28 cellular contexts compared by ENCODE assay signal in genomic region chr7:47643716-47644400, GRCh38.
"Had no signal": no experiment of that assay in that cellular context is flagged by ENCODE, and none has a peak within 500 bp of the region (broad histone marks: within the 10 kb centered on the region; RNA-seq: fewer than 3 reads in every experiment).

No MANE protein-coding gene starts in this region.

- H3K4me3 ChIP-seq: coronary artery, esophagus squamous epithelium, heart right ventricle, neural progenitor cell, prostate gland, right atrium auricular region, sigmoid colon, thoracic aorta, tibial nerve, upper lobe of left lung had no signal

- FAIRE-seq: endometrium, keratinocyte, urothelium cell line had no signal

- H3K27ac ChIP-seq: coronary artery, esophagus squamous epithelium, heart right ventricle, neural progenitor cell, prostate gland, right atrium auricular region, sigmoid colon, thoracic aorta, tibial nerve, upper lobe of left lung had no signal

- H3K27ac Mint-ChIP-seq: effector memory CD8-positive, alpha-beta T cell; naive thymus-derived CD4-positive, alpha-beta T cell; neural progenitor cell; stimulated activated memory B cell treated with anti-CD40 and anti-IgM and Interleukin-4, amounts not matched to agents 10 μg/mL and 1 μg/mL and 100 μg/mL, for 72 hours; stimulated activated naive CD8-positive, alpha-beta T cell treated with anti-CD3 and anti-CD28 coated beads, Interleukin-15, Interleukin-2, amounts not matched to agents 100 ng/mL and 50 ng/mL, for 24 hours had no signal

- ATAC-seq: effector memory CD8-positive, alpha-beta T cell; heart right ventricle; left lobe of liver; naive thymus-derived CD4-positive, alpha-beta T cell; stimulated activated memory B cell treated with anti-CD40 and anti-IgM and Interleukin-4, amounts not matched to agents 10 μg/mL and 1 μg/mL and 100 μg/mL, for 72 hours had no signal

- H3K4me2 ChIP-seq: neural progenitor cell had no signal

- H3K36me3 ChIP-seq: esophagus squamous epithelium, heart right ventricle, prostate gland, right atrium auricular region, sigmoid colon, thoracic aorta, tibial nerve, upper lobe of left lung had no signal

- H3K27me3 ChIP-seq: heart right ventricle, neural progenitor cell, right atrium auricular region, sigmoid colon, tibial nerve, upper lobe of left lung had no signal

- H2AFZ ChIP-seq: neural progenitor cell had no signal

- H3K9ac ChIP-seq: neural progenitor cell had no signal

- H3K4me1 ChIP-seq: prostate gland had no signal

- H3K27me3 Mint-ChIP-seq: effector memory CD8-positive, alpha-beta T cell; stimulated activated memory B cell treated with anti-CD40 and anti-IgM and Interleukin-4, amounts not matched to agents 10 μg/mL and 1 μg/mL and 100 μg/mL, for 72 hours; stimulated activated naive CD8-positive, alpha-beta T cell treated with anti-CD3 and anti-CD28 coated beads, Interleukin-15, Interleukin-2, amounts not matched to agents 100 ng/mL and 50 ng/mL, for 24 hours had no signal

- H3K9me3 ChIP-seq: prostate gland, sigmoid colon, thoracic aorta, tibial nerve, upper lobe of left lung had no signal

- DNase-seq: dermis blood vessel endothelial cell; effector memory CD8-positive, alpha-beta T cell; erythroblast; esophagus squamous epithelium; foreskin melanocyte; glutamatergic neuron; heart right ventricle; hippocampal formation; mesendoderm; midbrain; naive thymus-derived CD4-positive, alpha-beta T cell; sigmoid colon; stimulated activated CD4-positive, alpha-beta T cell treated with anti-CD3 and anti-CD28 coated beads, Interleukin-2, amount 100 ng/mL, for 24 hours; stimulated activated CD4-positive, alpha-beta T cell treated with anti-CD3 and anti-CD28 coated beads, Interleukin-4, amount 100 ng/mL, for 4 hours; upper lobe of left lung had no signal

- H3K4me3 Mint-ChIP-seq: effector memory CD8-positive, alpha-beta T cell; naive thymus-derived CD4-positive, alpha-beta T cell; nephron; neural progenitor cell; stimulated activated memory B cell treated with anti-CD40 and anti-IgM and Interleukin-4, amounts not matched to agents 10 μg/mL and 1 μg/mL and 100 μg/mL, for 72 hours; stimulated activated naive CD8-positive, alpha-beta T cell treated with anti-CD3 and anti-CD28 coated beads, Interleukin-15, Interleukin-2, amounts not matched to agents 100 ng/mL and 50 ng/mL, for 24 hours had no signal
